ENCODE assay signal across 14 cellular contexts in the genomic region with DNA sequence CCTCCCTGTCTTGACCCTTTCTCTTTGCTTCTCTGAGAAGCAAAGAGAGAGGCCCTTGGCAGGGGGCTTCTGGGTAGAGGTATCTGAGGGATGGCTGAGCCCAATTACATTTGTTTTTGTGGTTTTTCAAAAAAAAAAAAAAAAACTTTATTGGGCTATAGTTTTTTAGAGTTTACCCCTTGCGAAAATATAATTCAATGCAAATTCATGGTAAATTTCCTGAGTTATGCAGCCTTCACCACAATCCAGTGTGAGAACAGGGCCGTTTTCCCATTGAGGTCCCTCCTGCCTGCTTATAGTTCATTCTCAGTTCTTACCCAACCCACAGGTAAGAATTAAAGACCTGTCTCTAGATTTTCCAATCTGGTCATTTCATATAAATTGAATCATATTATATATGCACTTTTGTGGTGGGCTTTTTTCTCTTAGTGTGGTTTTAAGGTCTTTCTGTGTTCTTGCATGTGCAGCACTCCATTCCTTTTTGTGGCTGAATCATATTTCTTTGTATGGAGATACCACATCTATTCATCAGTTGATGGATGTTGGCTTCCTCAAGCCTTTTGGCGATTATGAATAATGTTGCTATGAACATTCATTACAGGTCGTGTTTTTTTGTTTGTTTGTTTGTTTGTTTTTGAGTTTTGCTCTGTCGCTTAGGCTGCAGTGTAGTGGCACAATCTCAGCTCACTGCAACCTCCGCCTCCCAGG. TPM values are rescaled to one million over a fixed set of nuclear protein-coding genes. Genes with fewer than 3 reads are reported as not detected.
DNase-seq lines count a peak whose midpoint lies in the region; ATAC-seq, FAIRE-seq and TF ChIP-seq lines count a peak whose summit lies in the region.
"Had no signal": no experiment of that assay in that cellular context is flagged by ENCODE, and none has a peak within 500 bp of the region (broad histone marks: within the 10 kb centered on the region; RNA-seq: fewer than 3 reads in every experiment).

No MANE protein-coding gene starts in this region.

- peaks cover 57% of the 10 kb centered on the region for H3K36me3 Mint-ChIP-seq in activated CD4-positive, alpha-beta T cell treated with anti-CD3 and anti-CD28 coated beads for 36 hours (ENCODE audit: low read depth)
- H3K36me3 Mint-ChIP-seq in activated CD4-positive, alpha-beta memory T cell treated with anti-CD3 and anti-CD28 coated beads, Interleukin-2, amount 10 ng/mL, durations not matched to agents 7 days and 5 days (ENCODE audit: low read depth) = peaks cover 53% of the 10 kb centered on the region

- H3K36me3 ChIP-seq in HEK293 (ENCODE audit: control insufficient read depth in 2 of 2, insufficient read depth in 1 of 2, low read length in 2 of 2) (peaks cover 21 to 69% of the 10 kb centered on the region in 2 experiments; a peak in 2 of 3 replicates), iPS-20b (ENCODE audit: insufficient read depth, low read depth, low read length) (peaks cover 70% of the 10 kb centered on the region), small intestine (ENCODE audit: control insufficient read depth in 2 of 2, insufficient read depth in 2 of 2, low read length in 2 of 2) (no peaks in the 10 kb centered on the region)

- H3K27me3 ChIP-seq in iPS-20b (ENCODE audit: insufficient read depth, low read length) (0 out of 2 replicates have a peak, but pooled peaks cover 5% of the 10 kb centered on the region), small intestine (ENCODE audit: control insufficient read depth in 2 of 2, insufficient read depth in 2 of 2, low read length in 2 of 2) (no peaks in the 10 kb centered on the region)

- H3K4me3 ChIP-seq in HEK293 (ENCODE audit: low read depth, low read length) = no peak overlapping the region
- H3K4me3 ChIP-seq in iPS-20b (ENCODE audit: low read length) = peak overlapping the region; percentile 43; the same call in 1 of the 2 replicates
- no peak overlapping the region for H3K4me3 ChIP-seq in small intestine (ENCODE audit: low read depth in 1 of 2, low read length in 2 of 2)

- CTCF ChIA-PET in activated CD4-positive, alpha-beta T cell treated with anti-CD3 and anti-CD28 coated beads for 36 hours (lab: Charles Lee) = no interaction called here
- CTCF ChIA-PET in HEK293 (lab: Yijun Ruan, JAX) = no interaction called here
- CTCF ChIA-PET in activated CD4-positive, alpha-beta memory T cell treated with anti-CD3 and anti-CD28 coated beads, Interleukin-2, amount 10 ng/mL, durations not matched to agents 7 days and 5 days (lab: Charles Lee) = interaction anchor here (4.3 kb wide), 1 partner anchor 26 kb away, joined by 30 read pairs; no protein-coding TSS in a partner anchor

- no peak for FAIRE-seq in small intestine (lab: Jason Lieb, UNC)

- peak overlapping the region; percentile 47 for H3K27ac Mint-ChIP-seq in activated CD4-positive, alpha-beta T cell treated with anti-CD3 and anti-CD28 coated beads for 36 hours
- H3K27ac Mint-ChIP-seq in activated CD4-positive, alpha-beta memory T cell treated with anti-CD3 and anti-CD28 coated beads, Interleukin-2, amount 10 ng/mL, durations not matched to agents 7 days and 5 days = peak overlapping the region; percentile 27
- H3K27ac Mint-ChIP-seq: CD8-positive, alpha-beta T cell had no signal

- H3K9me3 Mint-ChIP-seq in activated CD4-positive, alpha-beta T cell treated with anti-CD3 and anti-CD28 coated beads for 36 hours (ENCODE audit: low read depth) = no peaks in the 10 kb centered on the region
- no peaks in the 10 kb centered on the region for H3K9me3 Mint-ChIP-seq in activated CD4-positive, alpha-beta memory T cell treated with anti-CD3 and anti-CD28 coated beads, Interleukin-2, amount 10 ng/mL, durations not matched to agents 7 days and 5 days
- H3K9me3 Mint-ChIP-seq: CD8-positive, alpha-beta T cell had no signal

- H3K9ac ChIP-seq in iPS-20b (ENCODE audit: low read depth, low read length) = peak overlapping the region; percentile 98

- DNase-seq in activated CD4-positive, alpha-beta T cell treated with anti-CD3 and anti-CD28 coated beads for 36 hours = no peak
- DNase-seq in activated CD4-positive, alpha-beta T cell treated with anti-CD3 and anti-CD28 coated beads, Interleukin-2, amount 50 U/mL, for 48 hours = no peak
- DNase-seq in activated CD4-positive, alpha-beta memory T cell treated with anti-CD3 and anti-CD28 coated beads, Interleukin-2, amount 10 ng/mL, durations not matched to agents 7 days and 5 days = no peak
- DNase-seq in small intestine = no peak
- no peak for DNase-seq in SW480 (ENCODE audit: low spot score)
- no peak for DNase-seq in mucosa of gallbladder (ENCODE audit: low spot score)
- DNase-seq: activated effector memory CD4-positive, alpha-beta T cell treated with Interleukin-2 at 50 U/mL for 16 hours; CD8-positive, alpha-beta T cell; effector CD8-positive, alpha-beta T cell; SW 1271 had no signal

- H3K9me3 ChIP-seq in HEK293 (ENCODE audit: control insufficient read depth, insufficient read depth, low read depth, low read length) = no peaks in the 10 kb centered on the region
- no peaks in the 10 kb centered on the region for H3K9me3 ChIP-seq in iPS-20b (ENCODE audit: insufficient read depth, low read depth, low read length)
- no peaks in the 10 kb centered on the region for H3K9me3 ChIP-seq in small intestine (ENCODE audit: control insufficient read depth, low read depth)

- intact Hi-C loops in activated CD4-positive, alpha-beta T cell treated with anti-CD3 and anti-CD28 coated beads for 36 hours (cut with DNase I, micrococcal nuclease) = no loop called here

- POLR2A ChIA-PET in activated CD4-positive, alpha-beta T cell treated with anti-CD3 and anti-CD28 coated beads for 36 hours (lab: Charles Lee) = no interaction called here
- POLR2A ChIA-PET in HEK293 (lab: Yijun Ruan, JAX) = interaction anchor here (0.5 kb wide), 1 partner anchor 13 kb away, joined by 6 read pairs; no protein-coding TSS in a partner anchor
- POLR2A ChIA-PET in activated CD4-positive, alpha-beta memory T cell treated with anti-CD3 and anti-CD28 coated beads, Interleukin-2, amount 10 ng/mL, durations not matched to agents 7 days and 5 days (lab: Charles Lee) = interaction anchor here (4.6 kb wide), 1 partner anchor 71 kb away, joined by 43 read pairs; the partner anchor contains the start of gene ABTB1

- TF ChIP-seq CTCF in HEK293 (tag by site-specific recombination; IDR thresholded peaks at IDR 0.05) = no peak

- peaks cover 43% of the 10 kb centered on the region for H3K4me1 Mint-ChIP-seq in activated CD4-positive, alpha-beta T cell treated with anti-CD3 and anti-CD28 coated beads for 36 hours
- peaks cover 57% of the 10 kb centered on the region for H3K4me1 Mint-ChIP-seq in activated CD4-positive, alpha-beta memory T cell treated with anti-CD3 and anti-CD28 coated beads, Interleukin-2, amount 10 ng/mL, durations not matched to agents 7 days and 5 days

- ATAC-seq in activated CD4-positive, alpha-beta T cell treated with anti-CD3 and anti-CD28 coated beads for 36 hours = no peak
- ATAC-seq: activated CD4-positive, CD25-positive, alpha-beta regulatory T cell treated with anti-CD3 and anti-CD28 coated beads, Interleukin-2, amount 50 U/mL, for 24 hours; CD8-positive, alpha-beta T cell; left lobe of liver had no signal

- no peak overlapping the region for H3K27ac ChIP-seq in HEK293 (ENCODE audit: extremely low read depth, low read depth, low read length)
- no peak overlapping the region for H3K27ac ChIP-seq in iPS-20b (ENCODE audit: low read length)
- no peak overlapping the region for H3K27ac ChIP-seq in small intestine (ENCODE audit: low read depth in 1 of 2, low read length in 1 of 2)

- H3K4me3 Mint-ChIP-seq in activated CD4-positive, alpha-beta T cell treated with anti-CD3 and anti-CD28 coated beads for 36 hours = peak overlapping the region; percentile 80
- H3K4me3 Mint-ChIP-seq in activated CD4-positive, alpha-beta memory T cell treated with anti-CD3 and anti-CD28 coated beads, Interleukin-2, amount 10 ng/mL, durations not matched to agents 7 days and 5 days = peak overlapping the region; percentile 52
- H3K4me3 Mint-ChIP-seq: CD8-positive, alpha-beta T cell had no signal

- WGBS in small intestine, 3 donors = 77 to 85% (median 82%) methylated on average over 6 of the region's 6 CpGs

- H3K4me1 ChIP-seq in HEK293 (ENCODE audit: control insufficient read depth, insufficient read depth, low read length) (no peaks in the 10 kb centered on the region; the same call in 1 of the 2 replicates), iPS-20b (ENCODE audit: insufficient read depth, low read length) (peaks cover 12% of the 10 kb centered on the region), small intestine (ENCODE audit: control insufficient read depth in 2 of 2, insufficient read depth in 1 of 2, low read depth in 1 of 2, low read length in 1 of 2) (no peaks in the 10 kb centered on the region)

- H3K27me3 Mint-ChIP-seq in activated CD4-positive, alpha-beta T cell treated with anti-CD3 and anti-CD28 coated beads for 36 hours = no peaks in the 10 kb centered on the region
- H3K27me3 Mint-ChIP-seq in activated CD4-positive, alpha-beta memory T cell treated with anti-CD3 and anti-CD28 coated beads, Interleukin-2, amount 10 ng/mL, durations not matched to agents 7 days and 5 days = no peaks in the 10 kb centered on the region

TF ChIP-seq in HEK293, 187 proteins besides CTCF, POLR2A, EP300 and RAD21:
- TF ChIP-seq ZNF10 (tag by site-specific recombination; IDR thresholded peaks at IDR 0.05) (peak; percentile 77; the same call in 1 of the 2 replicates), ZNF549 (tag by site-specific recombination; IDR thresholded peaks at IDR 0.05) (no peak), ZNF146 (tag by site-specific recombination; IDR thresholded peaks at IDR 0.05) (peak; percentile 62; the same call in 1 of the 2 replicates)
TF ChIP-seq in HEK293: peak in this region for 2.

RNA-seq across cellular contexts. Expression of gene MCM2, which starts 2.7 kb away (rescaled TPM):
- 100 to 1,000 TPM; 235 to 247 TPM for total RNA-seq in activated CD4-positive, alpha-beta T cell treated with anti-CD3 and anti-CD28 coated beads for 36 hours
- total RNA-seq in activated CD4-positive, alpha-beta memory T cell treated with anti-CD3 and anti-CD28 coated beads, Interleukin-2, amount 10 ng/mL, durations not matched to agents 7 days and 5 days = 100 to 1,000 TPM; 117 to 123 TPM
- polyA plus RNA-seq in small intestine = 10 to 100 TPM in 1 of 3 donors, 1 to 10 TPM in 2; 2.2 to 22.7 (median 4.3) TPM
- 7.8 TPM for total RNA-seq in mucosa of gallbladder

RNA-seq across cellular contexts. Expression of gene TPRA1, which starts 10.4 kb away (rescaled TPM):
- total RNA-seq in activated CD4-positive, alpha-beta T cell treated with anti-CD3 and anti-CD28 coated beads for 36 hours = 10 to 100 TPM; 22.5 to 24.8 TPM
- total RNA-seq in activated CD4-positive, alpha-beta memory T cell treated with anti-CD3 and anti-CD28 coated beads, Interleukin-2, amount 10 ng/mL, durations not matched to agents 7 days and 5 days = 10 to 100 TPM; 22.6 to 23.3 TPM
- 10 to 100 TPM; 23.7 to 25.9 (median 25.4) TPM for polyA plus RNA-seq in small intestine
- 47.7 TPM for total RNA-seq in mucosa of gallbladder

RNA-seq across cellular contexts. Expression of gene PODXL2, which starts 28.1 kb away (rescaled TPM):
- 1 to 10 TPM; 1.9 TPM for total RNA-seq in activated CD4-positive, alpha-beta T cell treated with anti-CD3 and anti-CD28 coated beads for 36 hours
- total RNA-seq in activated CD4-positive, alpha-beta memory T cell treated with anti-CD3 and anti-CD28 coated beads, Interleukin-2, amount 10 ng/mL, durations not matched to agents 7 days and 5 days = 1 to 10 TPM in 1 of 2 experiments, under 1 TPM in 1; 0.95 to 1.1 TPM
- 10 to 100 TPM in 1 of 3 donors, 1 to 10 TPM in 2; 1.6 to 17.0 (median 3.8) TPM for polyA plus RNA-seq in small intestine
- total RNA-seq in mucosa of gallbladder = 16.8 TPM

Comparison
In these comparisons a context has a peak if more than half of its experiments do, and no peak if none do; other contexts are left out.
1. RNA of gene MCM2, which starts 2.7 kb away (total RNA-seq): 235 to 247 TPM in activated CD4-positive, alpha-beta T cell treated with anti-CD3 and anti-CD28 coated beads for 36 hours and 117 to 123 TPM in activated CD4-positive, alpha-beta memory T cell treated with anti-CD3 and anti-CD28 coated beads, Interleukin-2, amount 10 ng/mL, durations not matched to agents 7 days and 5 days; 7.8 TPM in mucosa of gallbladder (single experiment); every median in the first group is over 10 times any median in the second.